ENCODE assay signal across 1 cellular context in genomic region chr9:125746774-125747052, GRCh38.
TF ChIP-seq lines count a peak whose summit lies in the region.

No MANE protein-coding gene starts in this region.

TF ChIP-seq in H1, 55 proteins besides CTCF, POLR2A, EP300 and RAD21:
- TF ChIP-seq MAX (IDR thresholded peaks at IDR 0.05) (no peak), CHD1 (IDR thresholded peaks at IDR 0.05; ENCODE audit: low read depth, low read length) (no peak), TAF1 (IDR thresholded peaks at IDR 0.05; ENCODE audit: low read depth, low read length) (no peak), RXRA (IDR thresholded peaks at IDR 0.05; ENCODE audit: insufficient read depth, low read depth, low read length) (no peak), KDM4A (IDR thresholded peaks at IDR 0.05; ENCODE audit: low read depth, low read length, severe bottlenecking) (no peak), GTF2F1 (IDR thresholded peaks at IDR 0.05; ENCODE audit: borderline replicate concordance, low read depth, low read length) (no peak), CBX5 (IDR thresholded peaks at IDR 0.05; ENCODE audit: low read depth, low read length) (no peak), SP2 (IDR thresholded peaks at IDR 0.05; ENCODE audit: low read length) (no peak), YY1 (IDR thresholded peaks at IDR 0.05; ENCODE audit: low read depth, low read length) (no peak), BACH1 (IDR thresholded peaks at IDR 0.05; ENCODE audit: low read length) (no peak), NRF1 (IDR thresholded peaks at IDR 0.05; ENCODE audit: low read depth, low read length) (no peak), ATF3 (IDR thresholded peaks at IDR 0.05; ENCODE audit: insufficient read depth, low read depth, low read length) (no peak), RFX5 (IDR thresholded peaks at IDR 0.05; ENCODE audit: borderline replicate concordance, low read depth, low read length) (no peak)
